ENCODE assay signal across 8 cellular contexts in genomic region chr17:64919289-64920025, GRCh38. TPM values are rescaled to one million over a fixed set of nuclear protein-coding genes. Genes with fewer than 3 reads are reported as not detected.
A peak's percentile ranks its signal among the peaks of the same experiment; 100 is the strongest.
DNase-seq lines count a peak whose midpoint lies in the region; ATAC-seq and TF ChIP-seq lines count a peak whose summit lies in the region.
"Not testable (repeated sequence)": the region's sequence is repeated elsewhere in the genome, so short reads cannot be mapped to it uniquely, and the experiment has no call there.

TSS of gene LRRC37A3 (minus strand) at chr17:64919478. CDS start at chr17:64897257, 22,221 bp downstream.

- not testable (repeated sequence) for H3K27me3 ChIP-seq in left ventricle myocardium inferior (ENCODE audit: low read depth)

- peak within 1 kb of the TSS; percentile 81 for H3K4me3 Mint-ChIP-seq in progenitor cell of endocrine pancreas (ENCODE audit: low read depth)

- H3K27ac Mint-ChIP-seq in progenitor cell of endocrine pancreas, result peak within 1 kb of the TSS; percentile 97

- peak within 1 kb of the TSS; percentile 97 for H3K27ac ChIP-seq in left ventricle myocardium inferior (replicated peaks)

- H3K4me1 ChIP-seq in left ventricle myocardium inferior, result peaks cover 11% of the 10 kb centered on the region

- ATAC-seq in GM18498 (IDR thresholded peaks at IDR 0.05; ENCODE audit: unreplicated experiment) (peak; percentile 91), HG02885 (IDR thresholded peaks at IDR 0.05; ENCODE audit: poor library complexity, unreplicated experiment) (peak; percentile 95)

- not testable (repeated sequence) for H3K36me3 ChIP-seq in left ventricle myocardium inferior

- TF ChIP-seq CTCF in left ventricle myocardium inferior (IDR thresholded peaks at IDR 0.05; ENCODE audit: borderline replicate concordance), result peak; percentile 94
- peak; percentile 95 for TF ChIP-seq CTCF in progenitor cell of endocrine pancreas (IDR thresholded peaks at IDR 0.05; ENCODE audit: unreplicated experiment)

- not testable (repeated sequence) for H3K36me3 Mint-ChIP-seq in progenitor cell of endocrine pancreas (ENCODE audit: insufficient read depth)

- H3K4me3 ChIP-seq in left ventricle myocardium inferior, result peak within 1 kb of the TSS; percentile 82

- not testable (repeated sequence) for H3K9me3 Mint-ChIP-seq in progenitor cell of endocrine pancreas (ENCODE audit: low read depth)

- intact Hi-C loops in left ventricle myocardium inferior (cut with micrococcal nuclease), result not testable (repeated sequence)

- H3K4me1 Mint-ChIP-seq in progenitor cell of endocrine pancreas (ENCODE audit: low read depth), result not testable (repeated sequence)

- DNase-seq in NCI-H146 treated with DMSO at 0.1 percent for 48 hours (lab: John Stamatoyannopoulos, UW; ENCODE audit: unreplicated experiment) (peak; percentile 89), T-helper 1 cell (peak; percentile 94 to 100 (median 98)), amniotic stem cell (lab: John Stamatoyannopoulos, UW) (peak; percentile 98), left ventricle myocardium inferior (peak; percentile 97), progenitor cell of endocrine pancreas (ENCODE audit: low spot score, unreplicated experiment) (peak; percentile 100), ureter (ENCODE audit: low spot score) (peak; percentile 100)

- not testable (repeated sequence) for H3K27me3 Mint-ChIP-seq in progenitor cell of endocrine pancreas

- H3K9me3 ChIP-seq in left ventricle myocardium inferior (replicated peaks), result not testable (repeated sequence)

RNA-seq across cellular contexts. Expression of gene LRRC37A3, which starts in this region (rescaled TPM):
- total RNA-seq in left ventricle myocardium inferior, result 3.5 TPM
- total RNA-seq in progenitor cell of endocrine pancreas, result 27.5 and 40.6 TPM in 2 replicates
- total RNA-seq in ureter, result 30.3 TPM

Comparison
In these comparisons a context has a peak if more than half of its experiments do, and no peak if none do; other contexts are left out.
1. Peak in every context shown above with its lines: DNase-seq, ATAC-seq, H3K4me3 ChIP-seq and H3K27ac ChIP-seq.